8 cellular contexts compared by ENCODE assay signal in genomic region chr15:60673918-60674558, GRCh38.
DNase-seq lines count a peak whose midpoint lies in the region; ATAC-seq and TF ChIP-seq lines count a peak whose summit lies in the region.

No MANE protein-coding gene starts in this region.

- H3K27ac ChIP-seq in foreskin keratinocyte = no peak overlapping the region

- no peak for TF ChIP-seq CTCF in foreskin keratinocyte (conservative IDR thresholded peaks at IDR 0.05)

- ATAC-seq in Right ventricle myocardium superior (ENCODE audit: poor library complexity) (peak; percentile 57), foreskin keratinocyte (peak; percentile 98), GM21717 (IDR thresholded peaks at IDR 0.05; ENCODE audit: unreplicated experiment) (no peak), HG03135 (IDR thresholded peaks at IDR 0.05; ENCODE audit: unreplicated experiment) (no peak)

- peaks cover 5% of the 10 kb centered on the region for H3K4me1 ChIP-seq in foreskin keratinocyte

- no peaks in the 10 kb centered on the region for H3K27me3 ChIP-seq in foreskin keratinocyte

- intact Hi-C loops in Right ventricle myocardium superior (cut with DNase I) = no loop called here
- intact Hi-C loops in cardiac septum (cut with DNase I) = no loop called here

- DNase-seq in Right ventricle myocardium superior (no peak), cardiac septum (ENCODE audit: low spot score) (no peak), foreskin keratinocyte (peak; percentile 79 to 91), Kasumi-1 (lab: John Stamatoyannopoulos, UW) (no peak)
- peak; percentile 33 to 42 for DNase-seq in activated CD4-positive, alpha-beta T cell treated with anti-CD3 and anti-CD28 coated beads, Interleukin-2, amount 50 U/mL, for 4 hours
- DNase-seq in stimulated activated CD4-positive, alpha-beta T cell treated with anti-CD3 and anti-CD28 coated beads, Interleukin-12 subunit alpha, Interleukin-12 subunit beta, amount 100 ng/mL, for 48 hours (ENCODE audit: low read depth in 2 of 3, low spot score in 1 of 3) = peak; percentile 33 to 60 (median 44)

Comparison
In these comparisons a context has a peak if more than half of its experiments do, and no peak if none do; other contexts are left out.
1. ATAC-seq: peak in Right ventricle myocardium superior (single experiment) and foreskin keratinocyte (single experiment); none in GM21717 (single experiment) and HG03135 (single experiment).
2. DNase-seq: peak in activated CD4-positive, alpha-beta T cell treated with anti-CD3 and anti-CD28 coated beads, Interleukin-2, amount 50 U/mL, for 4 hours (2 of 2), foreskin keratinocyte (2 of 2) and stimulated activated CD4-positive, alpha-beta T cell treated with anti-CD3 and anti-CD28 coated beads, Interleukin-12 subunit alpha, Interleukin-12 subunit beta, amount 100 ng/mL, for 48 hours (3 of 3); none in Right ventricle myocardium superior (single experiment), cardiac septum (single experiment) and Kasumi-1 (0 of 2).